In genomic region chr1:208015255-208015654, GRCh38 we compare ENCODE assay signal across 17 cellular contexts.
DNase-seq lines count a peak whose midpoint lies in the region; ATAC-seq, FAIRE-seq and TF ChIP-seq lines count a peak whose summit lies in the region.
"Had no signal": no experiment of that assay in that cellular context is flagged by ENCODE, and none has a peak within 500 bp of the region (broad histone marks: within the 10 kb centered on the region; RNA-seq: fewer than 3 reads in every experiment).

No MANE protein-coding gene starts in this region.

- no peak for TF ChIP-seq POLR2A in heart left ventricle (IDR thresholded peaks at IDR 0.05)

- no peak overlapping the region for H4K91ac ChIP-seq in neuronal stem cell (ENCODE audit: low read depth, low read length, poor library complexity)

- no peak overlapping the region for H3K4me2 ChIP-seq in neuronal stem cell (ENCODE audit: insufficient read depth, low read length, poor library complexity, severe bottlenecking)
- H3K4me2 ChIP-seq: BLaER1 treated with 17β-estradiol and CSF1 and Interleukin-3, amounts not matched to agents 10 nM and 100 nM had no signal

- no peak for TF ChIP-seq CTCF in heart left ventricle (IDR thresholded peaks at IDR 0.05)

- intact Hi-C loops in heart left ventricle (cut with DNase I): no loop called here

- DNase-seq in activated effector memory CD4-positive, alpha-beta T cell treated with anti-CD3 and anti-CD28 coated beads, Interleukin-2, amount 50 U/mL, for 16 hours: peak; percentile 24
- no peak for DNase-seq in activated effector memory CD4-positive, alpha-beta T cell treated with Interleukin-2 at 50 U/mL for 16 hours
- DNase-seq in heart left ventricle (no peak), neuronal stem cell (ENCODE audit: low spot score) (no peak), urothelium cell line (ENCODE audit: low spot score) (no peak), DMS 273 treated with DMSO at 0.1 percent for 48 hours (lab: John Stamatoyannopoulos, UW) (no peak)
- no peak for DNase-seq in CD8-positive, alpha-beta memory T cell
- DNase-seq: CD8-positive, alpha-beta T cell; COR-L47; H9 had no signal

- WGBS in heart left ventricle, 4 donors: 68 to 75% (median 71%) methylated on average over 6 of the region's 6 CpGs
- no CpG with 5 or more reads among the region's 6 CpGs for WGBS in neuronal stem cell (ENCODE audit: extremely low coverage in 2 of 2, insufficient read length in 2 of 2, insufficient replicate concordance in 1 of 2), 2 donors

- H3K9me3 ChIP-seq in heart left ventricle: no peaks in the 10 kb centered on the region
- no peaks in the 10 kb centered on the region for H3K9me3 ChIP-seq in neuronal stem cell (replicated peaks in 1 of 2; ENCODE audit: control insufficient read depth in 2 of 2, insufficient read depth in 1 of 2, low read depth in 1 of 2, low read length in 2 of 2)
- no peaks in the 10 kb centered on the region for H3K9me3 ChIP-seq in CD8-positive, alpha-beta memory T cell (ENCODE audit: low read length)
- H3K9me3 ChIP-seq: BLaER1 treated with 17β-estradiol and CSF1 and Interleukin-3, amounts not matched to agents 10 nM and 100 nM had no signal

- peaks cover 9 to 24% of the 10 kb centered on the region in 2 donors for H3K27me3 Mint-ChIP-seq in CD8-positive, alpha-beta memory T cell

- H3K79me1 ChIP-seq in neuronal stem cell (ENCODE audit: low read depth, low read length): no peaks in the 10 kb centered on the region

- H3K4me1 Mint-ChIP-seq in CD8-positive, alpha-beta memory T cell: no peaks in the 10 kb centered on the region
- H3K4me1 Mint-ChIP-seq: B cell, H9 had no signal

- ATAC-seq in heart left ventricle: peak in 3 of 4 donors; percentile 36 to 52 (median 44)
- ATAC-seq: CD8-positive, alpha-beta T cell; HepG2 had no signal

- H3K36me3 Mint-ChIP-seq in CD8-positive, alpha-beta memory T cell: no peaks in the 10 kb centered on the region
- H3K36me3 Mint-ChIP-seq: CD8-positive, alpha-beta T cell had no signal

- H2BK120ac ChIP-seq in neuronal stem cell (ENCODE audit: low read depth, low read length): no peak overlapping the region

- H3K36me3 ChIP-seq in heart left ventricle (no peaks in the 10 kb centered on the region), neuronal stem cell (replicated peaks in 1 of 2; ENCODE audit: control insufficient read depth in 2 of 2, insufficient read depth in 2 of 2, low read length in 2 of 2) (no peaks in the 10 kb centered on the region)
- no peaks in the 10 kb centered on the region for H3K36me3 ChIP-seq in CD8-positive, alpha-beta memory T cell (ENCODE audit: insufficient read depth, low read length)
- H3K36me3 ChIP-seq: BLaER1 treated with 17β-estradiol and CSF1 and Interleukin-3, amounts not matched to agents 10 nM and 100 nM had no signal

- no peaks in the 10 kb centered on the region for H3K27me3 ChIP-seq in heart left ventricle
- peaks cover 0 to 23% (median 0%) of the 10 kb centered on the region in 3 experiments for H3K27me3 ChIP-seq in neuronal stem cell (ENCODE audit: control insufficient read depth in 3 of 3, insufficient read depth in 3 of 3, low read depth in 1 of 3, low read length in 3 of 3)
- no peaks in the 10 kb centered on the region for H3K27me3 ChIP-seq in CD8-positive, alpha-beta memory T cell (ENCODE audit: insufficient read depth, low read length, poor library complexity, severe bottlenecking)
- H3K27me3 ChIP-seq: BLaER1 treated with 17β-estradiol and CSF1 and Interleukin-3, amounts not matched to agents 10 nM and 100 nM had no signal

- CTCF ChIA-PET in CD8-positive, alpha-beta memory T cell (lab: Charles Lee): no interaction called here

- no peak overlapping the region for H3K27ac Mint-ChIP-seq in CD8-positive, alpha-beta memory T cell
- H3K27ac Mint-ChIP-seq: B cell; CD8-positive, alpha-beta T cell; H9 had no signal

- no peak overlapping the region for H3K4me3 Mint-ChIP-seq in CD8-positive, alpha-beta memory T cell
- H3K4me3 Mint-ChIP-seq: B cell; CD8-positive, alpha-beta T cell; H9 had no signal

- no peak overlapping the region for H3K27ac ChIP-seq in heart left ventricle
- H3K27ac ChIP-seq in neuronal stem cell (replicated peaks; ENCODE audit: low read length): no peak overlapping the region
- no peak overlapping the region for H3K27ac ChIP-seq in CD8-positive, alpha-beta memory T cell (ENCODE audit: low read depth, low read length)
- H3K27ac ChIP-seq: BLaER1 treated with 17β-estradiol and CSF1 and Interleukin-3, amounts not matched to agents 10 nM and 100 nM had no signal

- no peak overlapping the region for H2AK5ac ChIP-seq in neuronal stem cell (ENCODE audit: low read depth, low read length)

- H3K14ac ChIP-seq in neuronal stem cell (ENCODE audit: low read length): peak overlapping the region; percentile 56

- H2BK15ac ChIP-seq in neuronal stem cell (ENCODE audit: low read length): no peak overlapping the region

- H3K9ac ChIP-seq in neuronal stem cell (ENCODE audit: low read depth, low read length, poor library complexity): no peak overlapping the region
- H3K9ac ChIP-seq: BLaER1 treated with 17β-estradiol and CSF1 and Interleukin-3, amounts not matched to agents 10 nM and 100 nM had no signal

- H3K23ac ChIP-seq in neuronal stem cell (ENCODE audit: low read depth, low read length, poor library complexity): no peak overlapping the region

- H2BK5ac ChIP-seq in neuronal stem cell (ENCODE audit: low read length): no peak overlapping the region

- H3K4ac ChIP-seq in neuronal stem cell (ENCODE audit: low read length): no peak overlapping the region

- H3K4me1 ChIP-seq in heart left ventricle: peaks cover 0 to 7% (median 0%) of the 10 kb centered on the region in 12 donors
- no peaks in the 10 kb centered on the region for H3K4me1 ChIP-seq in neuronal stem cell (ENCODE audit: control insufficient read depth in 2 of 2, insufficient read depth in 1 of 2, low read depth in 1 of 2, low read length in 2 of 2)
- H3K4me1 ChIP-seq in CD8-positive, alpha-beta memory T cell (ENCODE audit: insufficient read depth, low read length): no peaks in the 10 kb centered on the region

- H2AFZ ChIP-seq in neuronal stem cell (ENCODE audit: low read length): no peak overlapping the region

- H3K18ac ChIP-seq in neuronal stem cell (ENCODE audit: low read length): no peak overlapping the region

- H3K9me3 Mint-ChIP-seq in CD8-positive, alpha-beta memory T cell: no peaks in the 10 kb centered on the region
- H3K9me3 Mint-ChIP-seq: CD8-positive, alpha-beta T cell; H9 had no signal

- H4K8ac ChIP-seq in neuronal stem cell (ENCODE audit: low read depth, low read length): no peak overlapping the region

- FAIRE-seq in urothelium cell line (lab: Jason Lieb, UNC): peak; percentile 20
- FAIRE-seq: G401.6, GM12891, GM19239, H1, HepG2 had no signal

- H3K4me3 ChIP-seq in heart left ventricle: no peak overlapping the region
- H3K4me3 ChIP-seq in neuronal stem cell (ENCODE audit: low read length in 2 of 2): no peak overlapping the region
- no peak overlapping the region for H3K4me3 ChIP-seq in CD8-positive, alpha-beta memory T cell (ENCODE audit: low read length)
- H3K4me3 ChIP-seq: BLaER1 treated with 17β-estradiol and CSF1 and Interleukin-3, amounts not matched to agents 10 nM and 100 nM had no signal

- POLR2A ChIA-PET in CD8-positive, alpha-beta memory T cell (lab: Charles Lee): no interaction called here

- H2BK12ac ChIP-seq in neuronal stem cell (ENCODE audit: low read length): no peak overlapping the region
